Comparison of ENCODE assay signal across 11 cellular contexts in genomic region chr15:66388576-66388975, GRCh38. TPM values are rescaled to one million over a fixed set of nuclear protein-coding genes. Genes with fewer than 3 reads are reported as not detected.
DNase-seq lines count a peak whose midpoint lies in the region; ATAC-seq, FAIRE-seq and TF ChIP-seq lines count a peak whose summit lies in the region.
"Had no signal": no experiment of that assay in that cellular context is flagged by ENCODE, and none has a peak within 500 bp of the region (broad histone marks: within the 10 kb centered on the region; RNA-seq: fewer than 3 reads in every experiment).

No MANE protein-coding gene starts in this region.

- no peak for TF ChIP-seq EP300 in H1 (IDR thresholded peaks at IDR 0.05; ENCODE audit: borderline replicate concordance in 1 of 2, low read depth in 2 of 2, low read length in 2 of 2)

- CTCF ChIA-PET in H1 (lab: Charles Lee; ENCODE audit: partially characterized antibody), result interaction anchor here (0.6 to 4.6 kb wide), 8 partner anchors 8 to 112 kb away, joined by 3 to 47 read pairs (median 10); partner anchors contain the start of gene SNAPC5

- H3K4me1 Mint-ChIP-seq in osteocyte (ENCODE audit: unreplicated experiment), result peaks cover 33% of the 10 kb centered on the region

- POLR2A ChIA-PET in H1 (lab: Charles Lee; ENCODE audit: partially characterized antibody), result interaction anchor here (2.0 to 5.5 kb wide), 3 partner anchors 15 to 116 kb away, joined by 11 to 58 read pairs (median 15); partner anchors contain the start of genes RPL4, SNAPC5 and ZWILCH

- no peaks in the 10 kb centered on the region for H3K36me3 Mint-ChIP-seq in osteocyte (ENCODE audit: unreplicated experiment)

- no peak for TF ChIP-seq CTCF in GM12864 (IDR thresholded peaks at IDR 0.05; ENCODE audit: low read depth, low read length, missing control alignments)
- TF ChIP-seq CTCF in OCI-LY1 (IDR thresholded peaks at IDR 0.05; ENCODE audit: low read length), result no peak
- TF ChIP-seq CTCF in H1 (IDR thresholded peaks at IDR 0.05; ENCODE audit: control extremely low read depth in 1 of 3, insufficient read depth in 1 of 3, low read depth in 1 of 3, low read length in 3 of 3), result no peak
- TF ChIP-seq CTCF in osteocyte (IDR thresholded peaks at IDR 0.05), result no peak

- H3K9me2 ChIP-seq in OCI-LY1 (ENCODE audit: low read depth, low read length), result no peaks in the 10 kb centered on the region

- no peaks in the 10 kb centered on the region for H4K20me1 ChIP-seq in OCI-LY1 (ENCODE audit: insufficient read depth, low read length)
- H4K20me1 ChIP-seq in H1 (replicated peaks in 1 of 2; ENCODE audit: control insufficient read depth in 1 of 2, insufficient read depth in 2 of 2, low read length in 2 of 2), result peaks cover 8% of the 10 kb centered on the region in 2 experiments

- H3K56ac ChIP-seq in H1 (replicated peaks; ENCODE audit: insufficient read length, low read depth, low read length), result no peak overlapping the region

- H3K4me2 ChIP-seq in OCI-LY1 (ENCODE audit: low read length) (peak overlapping the region; percentile 93), H1 (ENCODE audit: insufficient read depth in 1 of 2, low read depth in 2 of 2, low read length in 2 of 2) (peak overlapping the region; percentile 69 to 95; a peak in 3 of 4 replicates)

- no peak overlapping the region for H3K27ac Mint-ChIP-seq in osteocyte (ENCODE audit: unreplicated experiment)

- TF ChIP-seq POLR2A in H1 (IDR thresholded peaks at IDR 0.05; ENCODE audit: control extremely low read depth in 1 of 2, low read depth in 2 of 2, low read length in 2 of 2), result no peak

- H2BK12ac ChIP-seq in H1 (ENCODE audit: low read depth, low read length), result no peak overlapping the region

- DNase-seq in GM12864 (ENCODE audit: low read depth), result no peak
- no peak for DNase-seq in H1 (ENCODE audit: low read depth in 1 of 2, low spot score in 2 of 2)
- DNase-seq in osteocyte (ENCODE audit: extremely low spot score, unreplicated experiment), result no peak
- DNase-seq in cerebellar nuclear complex (lab: John Stamatoyannopoulos, UW), result no peak
- no peak for DNase-seq in KBM-7
- DNase-seq in stimulated activated CD8-positive, alpha-beta memory T cell treated with anti-CD3 and anti-CD28 coated beads, Interleukin-4, amount 100 ng/mL, for 48 hours, result no peak
- DNase-seq: NCI-H1092 had no signal

- H4K8ac ChIP-seq in H1 (ENCODE audit: extremely low read depth, insufficient read depth, low read length), result no peak overlapping the region

- H3K27me3 ChIP-seq in OCI-LY1 (ENCODE audit: insufficient read depth, low read length) (no peaks in the 10 kb centered on the region), H1 (replicated peaks in 1 of 4; ENCODE audit: control insufficient read depth in 3 of 4, extremely low read depth in 1 of 4, insufficient read depth in 3 of 4, low read length in 3 of 4) (no peaks in the 10 kb centered on the region)
- H3K27me3 ChIP-seq: SJSA1 had no signal

- H3K4me3 Mint-ChIP-seq in osteocyte (ENCODE audit: unreplicated experiment), result peak overlapping the region; percentile 91

- H3F3A ChIP-seq in OCI-LY1 (ENCODE audit: insufficient read depth, low read length), result no peaks in the 10 kb centered on the region

- 92% methylated on average over 4 of the region's 5 CpGs; no CpG with 5 or more reads in 1 of the 2 experiments for WGBS in H1 (ENCODE audit: extremely low coverage in 1 of 2, insufficient coverage in 1 of 2, insufficient read length in 1 of 2, insufficient replicate concordance in 2 of 2, low coverage in 1 of 2, low lambda C conversion rate in 2 of 2, missing lambda C conversion rate in 1 of 2), 2 experiments

- no peak for TF ChIP-seq RAD21 in H1 (IDR thresholded peaks at IDR 0.05 in 1 of 2, conservative IDR thresholded peaks at IDR 0.05 in 1 of 2; ENCODE audit: low read depth in 2 of 2, low read length in 2 of 2)

- H3K14ac ChIP-seq in H1 (ENCODE audit: insufficient read length), result no peak overlapping the region

- in situ Hi-C loops in KBM-7 (cut with MboI; ENCODE audit: low pct_unique_long_range_greater_than_20kb, low sequenced_read_pairs), result no loop called here

- no peak overlapping the region for H2BK5ac ChIP-seq in H1 (ENCODE audit: low read depth, low read length)

- ATAC-seq in GM18868 (IDR thresholded peaks at IDR 0.05; ENCODE audit: unreplicated experiment), result no peak

- no peaks in the 10 kb centered on the region for H3K27me3 Mint-ChIP-seq in osteocyte (ENCODE audit: unreplicated experiment)

- no peak overlapping the region for H2BK15ac ChIP-seq in H1 (ENCODE audit: low read length)

- H3K9me3 ChIP-seq in OCI-LY1 (ENCODE audit: low read length) (no peaks in the 10 kb centered on the region), H1 (ENCODE audit: insufficient read depth in 2 of 2, low read depth in 1 of 2, low read length in 1 of 2) (no peaks in the 10 kb centered on the region)
- H3K9me3 ChIP-seq: SJSA1 had no signal

- H3K23me2 ChIP-seq in H1 (ENCODE audit: low read depth, low read length), result peaks cover 3% of the 10 kb centered on the region

- peaks cover 61% of the 10 kb centered on the region for H3K79me2 ChIP-seq in OCI-LY1 (ENCODE audit: insufficient read depth, low read length)
- H3K79me2 ChIP-seq in H1 (ENCODE audit: control insufficient read depth in 1 of 2, insufficient read depth in 2 of 2, low read length in 2 of 2), result peaks cover 25 to 61% of the 10 kb centered on the region in 2 experiments

- FAIRE-seq in H1 (lab: Jason Lieb, UNC), result no peak
- FAIRE-seq: islet of Langerhans had no signal

- no peak overlapping the region for H2AFZ ChIP-seq in OCI-LY1 (ENCODE audit: low read length)
- H2AFZ ChIP-seq in H1 (ENCODE audit: low read length), result no peak overlapping the region

- no peak overlapping the region for H4K5ac ChIP-seq in H1 (ENCODE audit: insufficient read length, low read depth, low read length)

- H3K9ac ChIP-seq in OCI-LY1 (ENCODE audit: low read length) (peak overlapping the region; percentile 75), H1 (replicated peaks in 1 of 4; ENCODE audit: extremely low read depth in 1 of 4, low read depth in 3 of 4, low read length in 3 of 4) (no peak overlapping the region)

- no peak overlapping the region for H2BK120ac ChIP-seq in H1 (replicated peaks; ENCODE audit: low read depth, low read length)

- H4K91ac ChIP-seq in H1 (replicated peaks; ENCODE audit: insufficient read length, low read length), result no peak overlapping the region

- H3K4me1 ChIP-seq in OCI-LY1 (ENCODE audit: insufficient read depth, low read length, severe bottlenecking) (peaks cover 58% of the 10 kb centered on the region), H1 (replicated peaks in 1 of 4; ENCODE audit: control insufficient read depth in 3 of 4, insufficient read depth in 4 of 4, low read length in 3 of 4) (peaks cover 0 to 3% (median 0%) of the 10 kb centered on the region in 4 experiments; a peak in 2 of 7 replicates)

- H3K36me3 ChIP-seq in OCI-LY1 (ENCODE audit: insufficient read depth, low read length), result peaks cover 10% of the 10 kb centered on the region
- H3K36me3 ChIP-seq in H1 (ENCODE audit: control insufficient read depth in 2 of 4, insufficient read depth in 4 of 4, low read length in 3 of 4), result peaks cover 0 to 3% (median 0%) of the 10 kb centered on the region in 4 experiments; a peak in 2 of 8 replicates

- H2BK20ac ChIP-seq in H1 (ENCODE audit: low read length), result no peak overlapping the region

- no peak overlapping the region for H3K18ac ChIP-seq in H1 (ENCODE audit: extremely low read depth, low read length)

- no peak overlapping the region for H3K23ac ChIP-seq in H1 (ENCODE audit: insufficient read length)

- no peaks in the 10 kb centered on the region for H3K9me3 Mint-ChIP-seq in osteocyte (ENCODE audit: unreplicated experiment)

- H3K4ac ChIP-seq in H1 (replicated peaks; ENCODE audit: insufficient read length, low read depth, low read length), result no peak overlapping the region

- H3K4me3 ChIP-seq in GM12864 (ENCODE audit: low read depth, low read length) (peak overlapping the region; percentile 74), OCI-LY1 (ENCODE audit: low read depth, low read length, poor library complexity, severe bottlenecking) (peak overlapping the region; percentile 81), H1 (ENCODE audit: extremely low read depth in 1 of 4, insufficient read depth in 2 of 4, low read depth in 3 of 4, low read length in 4 of 4) (peak overlapping the region in 2 of 4 experiments; percentile 48 to 96; a peak in 5 of 8 replicates)

- H3K27ac ChIP-seq in OCI-LY1 (ENCODE audit: low read depth, low read length, poor library complexity, severe bottlenecking) (peak overlapping the region; percentile 84), H1 (ENCODE audit: low read depth, low read length) (no peak overlapping the region)
- H3K27ac ChIP-seq: SJSA1 had no signal

- H3K79me1 ChIP-seq in H1 (ENCODE audit: low read depth, low read length), result peaks cover 16% of the 10 kb centered on the region

- H2AK5ac ChIP-seq in H1 (ENCODE audit: low read depth, low read length), result no peak overlapping the region

TF ChIP-seq in H1, 55 proteins besides CTCF, POLR2A, EP300 and RAD21:
- TF ChIP-seq ATF3 (IDR thresholded peaks at IDR 0.05; ENCODE audit: insufficient read depth, low read depth, low read length), result no peak

RNA-seq across cellular contexts. Expression of gene MAP2K1, which starts 1.9 kb away (rescaled TPM):
- total RNA-seq in H1 (2021; fragmentation: NEBNext Ultra II Directional; extraction: Animal tissue kit (Norgen Biotek cat#: 25700)), result 70.4 and 78.2 TPM in 2 replicates
- polyA plus RNA-seq in H1 (2011; rRNA removed), result 38.9 and 54.7 TPM in 2 replicates
- polyA plus RNA-seq in H1 (2011; cell fraction: cytosol; rRNA removed), result 46.5 TPM
- 33.9 TPM for polyA plus RNA-seq in H1 (2011; cell fraction: nucleus; rRNA removed)
- 63.2 to 65.7 TPM (median 64.2 TPM) in 4 replicates for polyA plus RNA-seq in H1 (2012, experiment 1 of 2)
- polyA plus RNA-seq in H1 (2012, experiment 2 of 2), result 46.6 TPM
- 26.6 TPM for polyA plus RNA-seq in H1 (2013, experiment 1 of 2)
- polyA plus RNA-seq in H1 (2013, experiment 2 of 2), result 27.6 TPM
- polyA minus RNA-seq in H1 (2011; rRNA and poly(A)+ RNA removed), result 23.6 and 27.1 TPM in 2 replicates
- 20.9 TPM for polyA minus RNA-seq in H1 (2011; cell fraction: cytosol; rRNA and poly(A)+ RNA removed)
- polyA minus RNA-seq in H1 (2011; cell fraction: nucleus; rRNA and poly(A)+ RNA removed), result 16.5 TPM
- total RNA-seq in osteocyte, result 49.3 and 50.7 TPM in 2 replicates

RNA-seq across cellular contexts. Expression of gene TIPIN, which starts 32.1 kb away (rescaled TPM):
- 23.5 and 24.7 TPM in 2 replicates for total RNA-seq in H1 (2021; fragmentation: NEBNext Ultra II Directional; extraction: Animal tissue kit (Norgen Biotek cat#: 25700))
- polyA plus RNA-seq in H1 (2011; rRNA removed), result 8.2 and 8.5 TPM in 2 replicates
- polyA plus RNA-seq in H1 (2011; cell fraction: cytosol; rRNA removed), result 11.6 TPM
- 4.8 TPM for polyA plus RNA-seq in H1 (2011; cell fraction: nucleus; rRNA removed)
- 19.4 to 33.9 TPM (median 21.1 TPM) in 4 replicates for polyA plus RNA-seq in H1 (2012, experiment 1 of 2)
- polyA plus RNA-seq in H1 (2012, experiment 2 of 2), result 4.0 TPM
- 19.7 TPM for polyA plus RNA-seq in H1 (2013, experiment 1 of 2)
- 19.7 TPM for polyA plus RNA-seq in H1 (2013, experiment 2 of 2)
- 5.9 and 8.6 TPM in 2 replicates for polyA minus RNA-seq in H1 (2011; rRNA and poly(A)+ RNA removed)
- 10.9 TPM for polyA minus RNA-seq in H1 (2011; cell fraction: cytosol; rRNA and poly(A)+ RNA removed)
- polyA minus RNA-seq in H1 (2011; cell fraction: nucleus; rRNA and poly(A)+ RNA removed), result 8.7 TPM
- 7.6 and 8.0 TPM in 2 replicates for total RNA-seq in osteocyte
